ENCODE assay signal across 18 cellular contexts in genomic region chr10:51950371-51950995, GRCh38.
"Had no signal": no experiment of that assay in that cellular context is flagged by ENCODE, and none has a peak within 500 bp of the region (broad histone marks: within the 10 kb centered on the region; RNA-seq: fewer than 3 reads in every experiment).

No MANE protein-coding gene starts in this region.

- H3K4me1 Mint-ChIP-seq: activated CD4-positive, alpha-beta T cell treated with anti-CD3 and anti-CD28 coated beads for 36 hours; activated naive CD8-positive, alpha-beta T cell treated with anti-CD3 and anti-CD28 coated beads for 36 hours; endodermal cell; T-helper 17 cell had no signal

- H3K27me3 Mint-ChIP-seq: T-helper 17 cell had no signal

- DNase-seq: activated CD4-positive, alpha-beta memory T cell treated with anti-CD3 and anti-CD28 coated beads for 36 hours; activated CD4-positive, alpha-beta T cell treated with anti-CD3 and anti-CD28 coated beads for 36 hours; activated gamma-delta T cell treated with Interleukin-2 at 50 U/mL for 16 hours; activated naive CD8-positive, alpha-beta T cell treated with anti-CD3 and anti-CD28 coated beads for 36 hours; activated T-cell treated with anti-CD3 and anti-CD28 coated beads, Interleukin-2, amount 50 U/mL, for 72 hours; anterior cingulate cortex; dorsolateral prefrontal cortex; endodermal cell; mesenchymal stem cell; stimulated activated CD4-positive, alpha-beta T cell treated with anti-CD3 and anti-CD28 coated beads, Interleukin-4, amount 100 ng/mL, for 1 hour; stimulated activated naive CD4-positive, alpha-beta T cell treated with Interleukin-2 at 50 U/mL for 16 hours; T-helper 17 cell; upper lobe of right lung had no signal

- H3K36me3 ChIP-seq: left lung, SJCRH30, upper lobe of right lung had no signal

- ATAC-seq: activated CD4-positive, alpha-beta T cell treated with anti-CD3 and anti-CD28 coated beads for 36 hours; activated T-cell treated with anti-CD3 and anti-CD28 coated beads, Interleukin-2, amount 50 U/mL, for 72 hours; left lung; T-helper 17 cell; upper lobe of right lung had no signal

- H3K4me1 ChIP-seq: left lung, SJCRH30, upper lobe of right lung had no signal

- FAIRE-seq: bronchial epithelial cell, frontal cortex, islet of Langerhans had no signal

- H3K27ac Mint-ChIP-seq: activated CD4-positive, alpha-beta memory T cell treated with anti-CD3 and anti-CD28 coated beads for 36 hours; activated CD4-positive, alpha-beta T cell treated with anti-CD3 and anti-CD28 coated beads for 36 hours; activated naive CD8-positive, alpha-beta T cell treated with anti-CD3 and anti-CD28 coated beads for 36 hours; activated T-cell treated with anti-CD3 and anti-CD28 coated beads, Interleukin-2, amount 50 U/mL, for 72 hours; endodermal cell; T-helper 17 cell had no signal

- H3K4me3 Mint-ChIP-seq: activated CD4-positive, alpha-beta memory T cell treated with anti-CD3 and anti-CD28 coated beads for 36 hours; activated CD4-positive, alpha-beta T cell treated with anti-CD3 and anti-CD28 coated beads for 36 hours; activated naive CD8-positive, alpha-beta T cell treated with anti-CD3 and anti-CD28 coated beads for 36 hours; activated T-cell treated with anti-CD3 and anti-CD28 coated beads, Interleukin-2, amount 50 U/mL, for 72 hours; endodermal cell; T-helper 17 cell had no signal

- H3K27ac ChIP-seq: dorsolateral prefrontal cortex, left lung, SJCRH30, upper lobe of right lung had no signal

- H3K36me3 Mint-ChIP-seq: activated CD4-positive, alpha-beta memory T cell treated with anti-CD3 and anti-CD28 coated beads for 36 hours; activated naive CD8-positive, alpha-beta T cell treated with anti-CD3 and anti-CD28 coated beads for 36 hours had no signal

- H3K9me3 ChIP-seq: left lung, SJCRH30, upper lobe of right lung had no signal

- H3K9me3 Mint-ChIP-seq: activated naive CD8-positive, alpha-beta T cell treated with anti-CD3 and anti-CD28 coated beads for 36 hours; activated T-cell treated with anti-CD3 and anti-CD28 coated beads, Interleukin-2, amount 50 U/mL, for 72 hours had no signal

- H3K27me3 ChIP-seq: dorsolateral prefrontal cortex, left lung, SJCRH30, upper lobe of right lung had no signal

- H3K4me3 ChIP-seq: dorsolateral prefrontal cortex, left lung, SJCRH30, upper lobe of right lung had no signal
